7 cellular contexts compared by ENCODE assay signal in the genomic region with DNA sequence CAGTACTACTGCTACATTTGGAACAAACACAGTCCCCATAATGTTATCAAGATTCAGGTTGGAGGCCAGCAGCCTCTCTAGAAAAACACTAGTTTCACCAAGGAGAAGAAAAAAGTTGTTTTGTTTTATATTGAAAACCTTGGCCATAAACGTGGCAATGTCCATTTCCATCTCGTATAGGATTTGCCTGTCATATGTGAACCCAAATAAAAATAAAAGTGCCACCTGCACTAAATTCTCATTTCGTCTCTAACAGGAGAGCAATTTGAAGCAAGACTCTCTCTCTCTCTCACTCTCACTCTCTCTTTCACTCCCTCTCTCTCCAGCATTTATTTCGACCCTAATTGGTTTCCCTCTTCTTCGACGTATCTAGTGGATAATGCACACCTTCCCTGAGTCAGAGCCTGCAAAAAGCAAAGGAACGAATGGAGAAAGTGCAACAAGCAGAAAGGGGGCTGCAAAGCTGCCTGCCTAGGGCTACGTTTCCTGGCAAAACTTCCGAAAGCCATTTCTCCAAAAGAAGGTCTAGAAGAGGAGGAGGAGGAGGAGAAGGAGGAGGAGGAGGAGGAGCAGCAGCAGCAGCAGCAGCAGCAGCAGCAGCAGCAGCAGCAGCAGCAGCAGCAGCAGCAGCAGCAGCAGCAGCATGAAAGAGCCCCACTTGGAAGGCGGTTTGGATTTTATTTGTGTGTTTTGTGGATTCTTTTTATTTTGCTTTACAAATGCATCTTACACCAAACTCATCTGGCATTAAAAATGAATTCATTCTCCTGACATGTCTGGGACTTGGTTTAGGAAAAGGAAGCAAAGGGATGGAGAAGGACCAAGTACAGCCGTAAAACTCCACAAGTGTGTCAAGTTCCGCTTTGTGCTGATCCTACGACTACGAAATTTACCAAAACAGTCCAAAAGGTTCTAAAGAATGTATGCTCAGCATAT. TPM values are rescaled to one million over a fixed set of nuclear protein-coding genes. Genes with fewer than 3 reads are reported as not detected.
DNase-seq lines count a peak whose midpoint lies in the region; ATAC-seq, FAIRE-seq and TF ChIP-seq lines count a peak whose summit lies in the region.

No MANE protein-coding gene starts in this region.

- peak overlapping the region; percentile 68 for H3K4me3 ChIP-seq in skeletal muscle cell (ENCODE audit: low read depth, low read length)

- TF ChIP-seq POLR2A in GM12892 (IDR thresholded peaks at IDR 0.05; ENCODE audit: low read depth, low read length) = no peak

- no peak for TF ChIP-seq CTCF in RWPE1 (conservative IDR thresholded peaks at IDR 0.05; ENCODE audit: low read depth)

- ATAC-seq in GM21423 (IDR thresholded peaks at IDR 0.05; ENCODE audit: unreplicated experiment) = no peak

- intact Hi-C loops in head of caudate nucleus (cut with DNase I) = loop anchor here (5.0 to 10.0 kb wide), 4 partner anchors 164 to 351 kb away; no protein-coding TSS in a partner anchor

- peak overlapping the region; percentile 48; the same call in 1 of the 2 replicates for H3K27ac ChIP-seq in RWPE1

- DNase-seq in HCEC 1CT (peak; percentile 18), RWPE1 (ENCODE audit: low spot score) (no peak), head of caudate nucleus (peak in 25 of 42 donors; percentile 6 to 59 (median 34)), skeletal muscle cell (ENCODE audit: low read depth) (no peak), GM12892 (ENCODE audit: insufficient read length) (no peak)
- DNase-seq in activated CD4-positive, alpha-beta T cell treated with anti-CD3 and anti-CD28 coated beads for 1 hour = no peak

- CTCF ChIA-PET in RWPE1 (lab: Yijun Ruan, JAX) = interaction anchor here (0.6 kb wide), 1 partner anchor 335 kb away, joined by 3 read pairs; no protein-coding TSS in a partner anchor

- POLR2A ChIA-PET in RWPE1 (lab: Yijun Ruan, JAX; ENCODE audit: low non-redundant PET) = no interaction called here

- FAIRE-seq in GM12892 (lab: Jason Lieb, UNC) = no peak

RNA-seq across cellular contexts. Expression of gene TCF4, which starts 2.1 kb away (rescaled TPM):
- polyA plus RNA-seq in GM12892 (2012; ENCODE audit: missing spikeins) = 53.7 TPM

Comparison
In these comparisons a context has a peak if more than half of its experiments do, and no peak if none do; other contexts are left out.
1. DNase-seq: peak in HCEC 1CT (single experiment) and head of caudate nucleus (25 of 42); none in RWPE1 (single experiment), skeletal muscle cell (single experiment), GM12892 (single experiment) and activated CD4-positive, alpha-beta T cell treated with anti-CD3 and anti-CD28 coated beads for 1 hour (single experiment).